Comparison of ENCODE assay signal across 20 cellular contexts in genomic region chr5:39214912-39215709, GRCh38. TPM values are rescaled to one million over a fixed set of nuclear protein-coding genes. Genes with fewer than 3 reads are reported as not detected.
DNase-seq lines count a peak whose midpoint lies in the region; ATAC-seq, FAIRE-seq and TF ChIP-seq lines count a peak whose summit lies in the region.
"Had no signal": no experiment of that assay in that cellular context is flagged by ENCODE, and none has a peak within 500 bp of the region (broad histone marks: within the 10 kb centered on the region; RNA-seq: fewer than 3 reads in every experiment).

No MANE protein-coding gene starts in this region.

- no peak overlapping the region for H4K5ac ChIP-seq in H1 (ENCODE audit: insufficient read length, low read depth, low read length)

- H3K27ac Mint-ChIP-seq in CD14-positive monocyte (peak overlapping the region in 6 of 7 donors; percentile 32 to 80 (median 64)), HFFc6 (no peak overlapping the region)
- H3K27ac Mint-ChIP-seq in activated T-cell treated with anti-CD3 and anti-CD28 coated beads, Interleukin-2, amount 50 U/mL, for 72 hours: peak overlapping the region; percentile 97

- H2BK120ac ChIP-seq in H1 (replicated peaks; ENCODE audit: low read depth, low read length): no peak overlapping the region

- no peak overlapping the region for H2BK20ac ChIP-seq in H1 (ENCODE audit: low read length)

- 93% methylated on average over 6 of the region's 6 CpGs; no CpG with 5 or more reads in 1 of the 2 experiments for WGBS in H1 (ENCODE audit: extremely low coverage in 1 of 2, insufficient coverage in 1 of 2, insufficient read length in 1 of 2, insufficient replicate concordance in 2 of 2, low coverage in 1 of 2, low lambda C conversion rate in 2 of 2, missing lambda C conversion rate in 1 of 2), 2 experiments

- no peaks in the 10 kb centered on the region for H3K23me2 ChIP-seq in H1 (ENCODE audit: low read depth, low read length)

- POLR2A ChIA-PET in H1 (lab: Charles Lee; ENCODE audit: partially characterized antibody): no interaction called here

- H3K36me3 Mint-ChIP-seq in CD14-positive monocyte: peaks cover 55 to 74% of the 10 kb centered on the region in 2 donors
- no peaks in the 10 kb centered on the region for H3K36me3 Mint-ChIP-seq in activated T-cell treated with anti-CD3 and anti-CD28 coated beads, Interleukin-2, amount 50 U/mL, for 72 hours (ENCODE audit: insufficient read depth in 2 of 2)
- H3K36me3 Mint-ChIP-seq in HFFc6 (ENCODE audit: low read depth): no peaks in the 10 kb centered on the region

- H2BK5ac ChIP-seq in H1 (ENCODE audit: low read depth, low read length): no peak overlapping the region

- DNase-seq in CD14-positive monocyte (ENCODE audit: low spot score): no peak
- DNase-seq in SJSA1 (ENCODE audit: low read depth in 1 of 2, low spot score in 2 of 2): peak; percentile 50 to 73
- peak in 1 of 2 donors; percentile 42 for DNase-seq in activated T-cell treated with anti-CD3 and anti-CD28 coated beads, Interleukin-2, amount 50 U/mL, for 72 hours
- no peak for DNase-seq in H1 (ENCODE audit: low read depth in 1 of 2, low spot score in 2 of 2)
- no peak for DNase-seq in iPS-NIHi7 (ENCODE audit: extremely low spot score)
- no peak for DNase-seq in HFFc6
- no peak for DNase-seq in NCI-H2227 treated with DMSO at 0.1 percent for 48 hours (lab: John Stamatoyannopoulos, UW)
- DNase-seq in HK-2 (ENCODE audit: unreplicated experiment): no peak
- DNase-seq: DMS153; foreskin keratinocyte; NCI-H2081; NCI-H526 treated with DMSO at 0.1 percent for 48 hours; PC-3; right cardiac atrium; stimulated activated CD4-positive, alpha-beta T cell treated with anti-CD3 and anti-CD28 coated beads, Interleukin-4, amount 100 ng/mL, for 4 hours; upper lobe of left lung had no signal

- H3K4me3 ChIP-seq in SJSA1 (no peak overlapping the region), H1 (ENCODE audit: extremely low read depth in 1 of 4, insufficient read depth in 2 of 4, low read depth in 3 of 4, low read length in 4 of 4) (no peak overlapping the region)
- H3K4me3 ChIP-seq: cardiac muscle cell, lung, upper lobe of left lung had no signal

- no peak overlapping the region for H3K18ac ChIP-seq in H1 (ENCODE audit: extremely low read depth, low read length)

- no peaks in the 10 kb centered on the region for H3K79me1 ChIP-seq in H1 (ENCODE audit: low read depth, low read length)

- CTCF ChIA-PET in H1 (lab: Charles Lee; ENCODE audit: partially characterized antibody): interaction anchor here (5.2 kb wide), 1 partner anchor 357 kb away, joined by 21 read pairs; no protein-coding TSS in a partner anchor

- H3K27ac ChIP-seq in SJSA1 (peak overlapping the region; percentile 60), H1 (ENCODE audit: low read depth, low read length) (no peak overlapping the region)
- H3K27ac ChIP-seq: cardiac muscle cell, foreskin keratinocyte, upper lobe of left lung had no signal

- H4K91ac ChIP-seq in H1 (replicated peaks; ENCODE audit: insufficient read length, low read length): no peak overlapping the region

- no peak overlapping the region for H3K56ac ChIP-seq in H1 (replicated peaks; ENCODE audit: insufficient read length, low read depth, low read length)

- H3K9me3 Mint-ChIP-seq in CD14-positive monocyte (peaks cover 0 to 5% (median 3%) of the 10 kb centered on the region in 7 donors), HFFc6 (no peaks in the 10 kb centered on the region)
- H3K9me3 Mint-ChIP-seq in activated T-cell treated with anti-CD3 and anti-CD28 coated beads, Interleukin-2, amount 50 U/mL, for 72 hours: no peaks in the 10 kb centered on the region
- H3K9me3 Mint-ChIP-seq: neural crest cell had no signal

- no peaks in the 10 kb centered on the region for H3K27me3 ChIP-seq in SJSA1 (replicated peaks)
- H3K27me3 ChIP-seq in H1 (replicated peaks in 1 of 4; ENCODE audit: control insufficient read depth in 3 of 4, extremely low read depth in 1 of 4, insufficient read depth in 3 of 4, low read length in 3 of 4): no peaks in the 10 kb centered on the region
- H3K27me3 ChIP-seq: cardiac muscle cell, foreskin keratinocyte, upper lobe of left lung had no signal

- no peak overlapping the region for H3K9ac ChIP-seq in H1 (replicated peaks in 1 of 4; ENCODE audit: extremely low read depth in 1 of 4, low read depth in 3 of 4, low read length in 3 of 4)

- no peaks in the 10 kb centered on the region for H4K20me1 ChIP-seq in H1 (replicated peaks in 1 of 2; ENCODE audit: control insufficient read depth in 1 of 2, insufficient read depth in 2 of 2, low read length in 2 of 2)

- TF ChIP-seq CTCF in CD14-positive monocyte (IDR thresholded peaks at IDR 0.05) (no peak), H1 (IDR thresholded peaks at IDR 0.05; ENCODE audit: control extremely low read depth in 1 of 3, insufficient read depth in 1 of 3, low read depth in 1 of 3, low read length in 3 of 3) (no peak), HFFc6 (IDR thresholded peaks at IDR 0.05) (no peak)

- no peak overlapping the region for H2BK12ac ChIP-seq in H1 (ENCODE audit: low read depth, low read length)

- H3K9me3 ChIP-seq in SJSA1 (replicated peaks) (no peaks in the 10 kb centered on the region; the same call in 1 of the 2 replicates), H1 (ENCODE audit: insufficient read depth in 2 of 2, low read depth in 1 of 2, low read length in 1 of 2) (no peaks in the 10 kb centered on the region)
- H3K9me3 ChIP-seq: upper lobe of left lung had no signal

- no peak overlapping the region for H3K4ac ChIP-seq in H1 (replicated peaks; ENCODE audit: insufficient read length, low read depth, low read length)

- no peaks in the 10 kb centered on the region for H3K36me3 ChIP-seq in SJSA1
- H3K36me3 ChIP-seq in H1 (ENCODE audit: control insufficient read depth in 2 of 4, insufficient read depth in 4 of 4, low read length in 3 of 4): no peaks in the 10 kb centered on the region
- H3K36me3 ChIP-seq: cardiac muscle cell, upper lobe of left lung had no signal

- H3K4me3 Mint-ChIP-seq in CD14-positive monocyte (peak overlapping the region in 1 of 2 donors; percentile 63), HFFc6 (no peak overlapping the region)
- peak overlapping the region; percentile 85 to 97 for H3K4me3 Mint-ChIP-seq in activated T-cell treated with anti-CD3 and anti-CD28 coated beads, Interleukin-2, amount 50 U/mL, for 72 hours
- H3K4me3 Mint-ChIP-seq: neural crest cell had no signal

- H3K4me1 ChIP-seq in SJSA1 (replicated peaks): peaks cover 53% of the 10 kb centered on the region
- H3K4me1 ChIP-seq in H1 (replicated peaks in 1 of 4; ENCODE audit: control insufficient read depth in 3 of 4, insufficient read depth in 4 of 4, low read length in 3 of 4): peaks cover 0 to 2% (median 0%) of the 10 kb centered on the region in 4 experiments; a peak in 1 of 7 replicates
- H3K4me1 ChIP-seq: foreskin keratinocyte had no signal

- no peak for FAIRE-seq in H1 (lab: Jason Lieb, UNC)
- FAIRE-seq: endometrium had no signal

- no peak for TF ChIP-seq EP300 in H1 (IDR thresholded peaks at IDR 0.05; ENCODE audit: borderline replicate concordance in 1 of 2, low read depth in 2 of 2, low read length in 2 of 2)

- intact Hi-C loops in CD14-positive monocyte (cut with micrococcal nuclease): loop anchor here (5.0 kb wide), 2 partner anchors 42 to 67 kb away; no protein-coding TSS in a partner anchor

- no peak overlapping the region for H2BK15ac ChIP-seq in H1 (ENCODE audit: low read length)

- no peak for ATAC-seq in activated T-cell treated with anti-CD3 and anti-CD28 coated beads, Interleukin-2, amount 50 U/mL, for 72 hours (replicated peaks in 1 of 2)
- ATAC-seq: foreskin keratinocyte, PC-3, right cardiac atrium had no signal

- no peak overlapping the region for H3K23ac ChIP-seq in H1 (ENCODE audit: insufficient read length)

- peaks cover 90% of the 10 kb centered on the region for H3K4me1 Mint-ChIP-seq in CD14-positive monocyte
- H3K4me1 Mint-ChIP-seq in activated T-cell treated with anti-CD3 and anti-CD28 coated beads, Interleukin-2, amount 50 U/mL, for 72 hours (ENCODE audit: low read depth): peaks cover 99% of the 10 kb centered on the region
- H3K4me1 Mint-ChIP-seq in HFFc6 (ENCODE audit: low read depth): peaks cover 47% of the 10 kb centered on the region
- H3K4me1 Mint-ChIP-seq: neural crest cell had no signal

- no peak overlapping the region for H3K14ac ChIP-seq in H1 (ENCODE audit: insufficient read length)

- no peak overlapping the region for H3K4me2 ChIP-seq in H1 (ENCODE audit: insufficient read depth in 1 of 2, low read depth in 2 of 2, low read length in 2 of 2)

- peaks cover 0 to 1% (median 0%) of the 10 kb centered on the region in 3 donors for H3K27me3 Mint-ChIP-seq in CD14-positive monocyte (ENCODE audit: low read depth in 3 of 3)
- H3K27me3 Mint-ChIP-seq in activated T-cell treated with anti-CD3 and anti-CD28 coated beads, Interleukin-2, amount 50 U/mL, for 72 hours (ENCODE audit: low read depth): no peaks in the 10 kb centered on the region
- H3K27me3 Mint-ChIP-seq in HFFc6 (ENCODE audit: insufficient read depth): no peaks in the 10 kb centered on the region; the same call in 1 of the 2 replicates

- H4K8ac ChIP-seq in H1 (ENCODE audit: extremely low read depth, insufficient read depth, low read length): no peak overlapping the region

- no peak overlapping the region for H2AK5ac ChIP-seq in H1 (ENCODE audit: low read depth, low read length)

- TF ChIP-seq POLR2A in H1 (IDR thresholded peaks at IDR 0.05; ENCODE audit: control extremely low read depth in 1 of 2, low read depth in 2 of 2, low read length in 2 of 2): no peak

- H3K79me2 ChIP-seq in H1 (ENCODE audit: control insufficient read depth in 1 of 2, insufficient read depth in 2 of 2, low read length in 2 of 2): no peaks in the 10 kb centered on the region

- no peak overlapping the region for H2AFZ ChIP-seq in H1 (ENCODE audit: low read length)

- TF ChIP-seq RAD21 in H1 (IDR thresholded peaks at IDR 0.05 in 1 of 2, conservative IDR thresholded peaks at IDR 0.05 in 1 of 2; ENCODE audit: low read depth in 2 of 2, low read length in 2 of 2): no peak

RNA-seq across cellular contexts. Expression of gene FYB1, which starts 4.3 kb away (rescaled TPM):
- polyA plus RNA-seq in CD14-positive monocyte (100 to 1,000 TPM in 1 of 2 donors, 10 to 100 TPM in 1; 75.3 to 141 TPM), H1 (2011; rRNA removed) (not detected in 2 replicates)
- total RNA-seq in SJSA1 (2014; rRNA removed; shearing (Covaris generic)): 0.34 and 0.68 TPM in 2 replicates
- 100 to 1,000 TPM; 127 to 131 TPM for total RNA-seq in activated T-cell treated with anti-CD3 and anti-CD28 coated beads, Interleukin-2, amount 50 U/mL, for 72 hours
- not detected in 2 replicates for total RNA-seq in H1 (2021; fragmentation: NEBNext Ultra II Directional; extraction: Animal tissue kit (Norgen Biotek cat#: 25700))
- not detected for polyA plus RNA-seq in H1 (2011; cell fraction: cytosol; rRNA removed)
- not detected for polyA plus RNA-seq in H1 (2011; cell fraction: nucleus; rRNA removed)
- polyA plus RNA-seq in H1 (2012, experiment 1 of 2): not detected in 4 replicates
- not detected for polyA plus RNA-seq in H1 (2012, experiment 2 of 2)
- not detected for polyA plus RNA-seq in H1 (2013, experiment 1 of 2)
- polyA plus RNA-seq in H1 (2013, experiment 2 of 2): not detected
- not detected in 2 replicates for polyA minus RNA-seq in H1 (2011; rRNA and poly(A)+ RNA removed)
- polyA minus RNA-seq in H1 (2011; cell fraction: cytosol; rRNA and poly(A)+ RNA removed): not detected
- not detected for polyA minus RNA-seq in H1 (2011; cell fraction: nucleus; rRNA and poly(A)+ RNA removed)
- 1 to 10 TPM in 2 of 6 experiments, under 1 TPM in 4; 0.32 to 1.7 (median 0.49) TPM for total RNA-seq in HFFc6 (2021; fragmentation: NEBNext Ultra II Directional; extraction: Animal tissue kit (Norgen Biotek cat#: 25700))
- total RNA-seq: cardiac muscle cell, foreskin keratinocyte, neural crest cell had no signal
- polyA plus RNA-seq: cardiac muscle cell, foreskin keratinocyte had no signal

Comparison
In these comparisons a context has a peak if more than half of its experiments do, and no peak if none do; other contexts are left out.
1. DNase-seq: peak in SJSA1 (2 of 2); none in CD14-positive monocyte (single experiment), H1 (0 of 2), iPS-NIHi7 (single experiment), HFFc6 (single experiment), NCI-H2227 treated with DMSO at 0.1 percent for 48 hours (single experiment) and HK-2 (single experiment).
2. RNA of gene FYB1, which starts 4.3 kb away (total RNA-seq): 127 to 131 TPM in activated T-cell treated with anti-CD3 and anti-CD28 coated beads, Interleukin-2, amount 50 U/mL, for 72 hours; 0.34 to 0.68 TPM in SJSA1, 0.32 to 1.7 TPM in HFFc6 and not detected in H1; every median in the first group is over 10 times any median in the second.